Comparison of ENCODE assay signal across 8 cellular contexts in the genomic region with DNA sequence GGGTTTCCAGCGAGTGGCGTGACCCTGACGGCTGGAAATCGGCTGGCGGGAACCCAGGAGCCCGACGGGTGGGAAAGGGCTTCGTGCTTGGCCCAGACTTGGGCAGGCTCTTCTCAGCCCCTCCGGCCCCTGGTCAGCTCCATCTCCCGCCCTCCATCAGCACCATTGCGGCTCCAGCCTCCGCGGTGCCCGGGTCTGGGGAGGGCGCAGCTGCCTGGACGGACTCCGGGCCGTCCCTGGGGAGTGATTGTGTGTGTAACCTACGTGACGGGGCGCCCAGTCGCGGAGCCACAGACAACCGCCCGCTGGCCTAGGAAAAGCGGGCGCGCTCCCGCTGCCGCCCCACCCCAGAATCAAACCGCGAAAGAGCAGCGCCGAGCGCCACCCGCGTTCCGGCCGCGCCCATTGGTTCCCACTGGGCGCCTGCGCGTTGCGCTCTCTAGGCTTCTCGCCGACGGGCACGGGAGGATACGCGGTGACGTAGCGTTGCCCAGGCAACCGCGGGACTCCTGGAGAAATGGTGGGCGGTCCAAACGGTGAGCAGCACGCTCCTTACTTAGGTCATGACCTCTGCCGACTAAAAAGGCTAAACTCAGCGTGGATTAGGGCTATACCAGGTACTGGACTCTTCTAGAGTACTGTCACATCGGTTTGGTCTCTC. TPM values are rescaled to one million over a fixed set of nuclear protein-coding genes. Genes with fewer than 3 reads are reported as not detected.
A peak's percentile ranks its signal among the peaks of the same experiment; 100 is the strongest.
DNase-seq lines count a peak whose midpoint lies in the region; ATAC-seq, FAIRE-seq and TF ChIP-seq lines count a peak whose summit lies in the region.

Gene CFAP20DC, minus strand, starts transcription at position 355 of the 661 bp plus-strand sequence. CDS start 394 bp downstream, outside the sequence.

- H4K20me1 ChIP-seq in H1 (replicated peaks in 1 of 2; ENCODE audit: control insufficient read depth in 1 of 2, insufficient read depth in 2 of 2, low read length in 2 of 2), result no peaks in the 10 kb centered on the region

- TF ChIP-seq POLR2A in H1 (IDR thresholded peaks at IDR 0.05; ENCODE audit: control extremely low read depth in 1 of 2, low read depth in 2 of 2, low read length in 2 of 2), result peak; percentile 73 to 92

- H3K36me3 Mint-ChIP-seq in memory B cell, result no peaks in the 10 kb centered on the region

- DNase-seq in Ammon's horn (ENCODE audit: low spot score) (peak; percentile 80), GM19238 (ENCODE audit: insufficient read length, low spot score) (peak; percentile 74), NCI-H524 treated with DMSO at 0.1 percent for 48 hours (lab: John Stamatoyannopoulos, UW) (peak; percentile 70), H1 (ENCODE audit: low read depth in 1 of 2, low spot score in 2 of 2) (peak; percentile 82 to 85), memory B cell (ENCODE audit: low spot score in 2 of 2) (peak; percentile 77 to 87)
- DNase-seq in activated CD8-positive, alpha-beta memory T cell treated with anti-CD3 and anti-CD28 coated beads for 24 hours, result peak; percentile 90
- peak; percentile 78 for DNase-seq in stimulated activated CD8-positive, alpha-beta memory T cell treated with anti-CD3 and anti-CD28 coated beads, Interleukin-12 subunit alpha, Interleukin-12 subunit beta, amount 100 ng/mL, for 1 hour (ENCODE audit: low read depth)

- no peak within 1 kb of the TSS for H2BK120ac ChIP-seq in H1 (replicated peaks; ENCODE audit: low read depth, low read length)

- peak within 1 kb of the TSS; percentile 89 for H3K27ac Mint-ChIP-seq in memory B cell

- 0 out of 8 replicates have a peak, but pooled peaks cover 0 to 2% (median 0%) of the 10 kb centered on the region in 4 experiments for H3K36me3 ChIP-seq in H1 (ENCODE audit: control insufficient read depth in 2 of 4, insufficient read depth in 4 of 4, low read length in 3 of 4)

- H3K4me3 ChIP-seq in H1 (ENCODE audit: extremely low read depth in 1 of 4, insufficient read depth in 2 of 4, low read depth in 3 of 4, low read length in 4 of 4), result peak within 1 kb of the TSS; percentile 45 to 77 (median 64)

- H2AK5ac ChIP-seq in H1 (ENCODE audit: low read depth, low read length), result no peak within 1 kb of the TSS

- H3K56ac ChIP-seq in H1 (replicated peaks; ENCODE audit: insufficient read length, low read depth, low read length), result peak within 1 kb of the TSS; percentile 14

- peak; percentile 45 for FAIRE-seq in H1 (lab: Jason Lieb, UNC)

- H3K27me3 Mint-ChIP-seq in memory B cell, result no peaks in the 10 kb centered on the region

- no peaks in the 10 kb centered on the region for H3K79me1 ChIP-seq in H1 (ENCODE audit: low read depth, low read length)

- peak within 1 kb of the TSS; percentile 53 for H3K4ac ChIP-seq in H1 (replicated peaks; ENCODE audit: insufficient read length, low read depth, low read length)

- H3K14ac ChIP-seq in H1 (ENCODE audit: insufficient read length), result no peak within 1 kb of the TSS

- H2AFZ ChIP-seq in H1 (ENCODE audit: low read length), result peak within 1 kb of the TSS; percentile 98

- no peaks in the 10 kb centered on the region for H3K9me3 Mint-ChIP-seq in memory B cell

- H3K23ac ChIP-seq in H1 (ENCODE audit: insufficient read length), result no peak within 1 kb of the TSS

- peak within 1 kb of the TSS; percentile 98 for H4K8ac ChIP-seq in H1 (ENCODE audit: extremely low read depth, insufficient read depth, low read length)

- peaks cover 0 to 6% (median 1%) of the 10 kb centered on the region in 4 experiments; a peak in 2 of 7 replicates for H3K4me1 ChIP-seq in H1 (replicated peaks in 1 of 4; ENCODE audit: control insufficient read depth in 3 of 4, insufficient read depth in 4 of 4, low read length in 3 of 4)

- peak within 1 kb of the TSS; percentile 48; the same call in 1 of the 2 replicates for H2BK5ac ChIP-seq in H1 (ENCODE audit: low read depth, low read length)

- H4K5ac ChIP-seq in H1 (ENCODE audit: insufficient read length, low read depth, low read length), result peak within 1 kb of the TSS; percentile 77

- H2BK15ac ChIP-seq in H1 (ENCODE audit: low read length), result no peak within 1 kb of the TSS

- no peak within 1 kb of the TSS; the same call in 1 of the 2 replicates for H2BK12ac ChIP-seq in H1 (ENCODE audit: low read depth, low read length)

- POLR2A ChIA-PET in H1 (lab: Charles Lee; ENCODE audit: partially characterized antibody), result interaction anchor here (0.7 kb wide), 1 partner anchor 12 kb away, joined by 3 read pairs; no protein-coding TSS in a partner anchor

- no peak for TF ChIP-seq EP300 in H1 (IDR thresholded peaks at IDR 0.05; ENCODE audit: borderline replicate concordance in 1 of 2, low read depth in 2 of 2, low read length in 2 of 2)

- peak; percentile 100 for ATAC-seq in HG03432 (IDR thresholded peaks at IDR 0.05; ENCODE audit: unreplicated experiment)
- ATAC-seq in memory B cell (ENCODE audit: low read depth), result peak; percentile 96

- no peak within 1 kb of the TSS for H4K91ac ChIP-seq in H1 (replicated peaks; ENCODE audit: insufficient read length, low read length)

- peak within 1 kb of the TSS in 3 of 4 experiments; percentile 2 to 76 (median 74); a peak in 5 of 7 replicates for H3K9ac ChIP-seq in H1 (replicated peaks in 1 of 4; ENCODE audit: extremely low read depth in 1 of 4, low read depth in 3 of 4, low read length in 3 of 4)

- peak within 1 kb of the TSS; percentile 40; the same call in 1 of the 2 replicates for H3K27ac ChIP-seq in H1 (ENCODE audit: low read depth, low read length)

- H3K9me3 ChIP-seq in H1 (ENCODE audit: insufficient read depth in 2 of 2, low read depth in 1 of 2, low read length in 1 of 2), result no peaks in the 10 kb centered on the region; a peak in 1 of 4 replicates

- WGBS in H1 (ENCODE audit: extremely low coverage in 1 of 2, insufficient coverage in 1 of 2, insufficient read length in 1 of 2, insufficient replicate concordance in 2 of 2, low coverage in 1 of 2, low lambda C conversion rate in 2 of 2, missing lambda C conversion rate in 1 of 2), 2 experiments, result 3% methylated on average over 55 of the region's 60 CpGs; no CpG with 5 or more reads in 1 of the 2 experiments

- peaks cover 0 to 3% (median 0%) of the 10 kb centered on the region in 4 experiments; a peak in 2 of 7 replicates for H3K27me3 ChIP-seq in H1 (replicated peaks in 1 of 4; ENCODE audit: control insufficient read depth in 3 of 4, extremely low read depth in 1 of 4, insufficient read depth in 3 of 4, low read length in 3 of 4)

- CTCF ChIA-PET in H1 (lab: Charles Lee; ENCODE audit: partially characterized antibody), result no interaction called here

- peak within 1 kb of the TSS; percentile 83 for H3K4me3 Mint-ChIP-seq in memory B cell

- H3K79me2 ChIP-seq in H1 (ENCODE audit: control insufficient read depth in 1 of 2, insufficient read depth in 2 of 2, low read length in 2 of 2), result no peaks in the 10 kb centered on the region

- H3K4me1 Mint-ChIP-seq in memory B cell, result peaks cover 3% of the 10 kb centered on the region

- H2BK20ac ChIP-seq in H1 (ENCODE audit: low read length), result no peak within 1 kb of the TSS

- peak within 1 kb of the TSS; percentile 74; the same call in 1 of the 2 replicates for H3K18ac ChIP-seq in H1 (ENCODE audit: extremely low read depth, low read length)

- no peaks in the 10 kb centered on the region; the same call in none of the 2 replicates for H3K23me2 ChIP-seq in H1 (ENCODE audit: low read depth, low read length)

- peak within 1 kb of the TSS; percentile 73 to 78 for H3K4me2 ChIP-seq in H1 (ENCODE audit: insufficient read depth in 1 of 2, low read depth in 2 of 2, low read length in 2 of 2)

- TF ChIP-seq RAD21 in H1 (IDR thresholded peaks at IDR 0.05 in 1 of 2, conservative IDR thresholded peaks at IDR 0.05 in 1 of 2; ENCODE audit: low read depth in 2 of 2, low read length in 2 of 2), result no peak

- no peak for TF ChIP-seq CTCF in H1 (IDR thresholded peaks at IDR 0.05; ENCODE audit: control extremely low read depth in 1 of 3, insufficient read depth in 1 of 3, low read depth in 1 of 3, low read length in 3 of 3)

TF ChIP-seq in H1, 55 proteins besides CTCF, POLR2A, EP300 and RAD21 (continues in another document):
- TF ChIP-seq ATF2 (IDR thresholded peaks at IDR 0.05; ENCODE audit: low read length) (no peak), FOSL1 (IDR thresholded peaks at IDR 0.05; ENCODE audit: insufficient read depth, low read depth, low read length) (no peak), CHD2 (IDR thresholded peaks at IDR 0.05; ENCODE audit: low read length) (peak; percentile 69), SP1 (IDR thresholded peaks at IDR 0.05; ENCODE audit: low read depth, low read length) (no peak), MAX (IDR thresholded peaks at IDR 0.05) (peak; percentile 42; the same call in 1 of the 2 replicates), SAP30 (IDR thresholded peaks at IDR 0.05; ENCODE audit: insufficient read depth, insufficient replicate concordance, low read length) (no peak), NANOG (IDR thresholded peaks at IDR 0.05; ENCODE audit: insufficient read depth, low read depth, low read length, poor library complexity, severe bottlenecking) (no peak), BRCA1 (IDR thresholded peaks at IDR 0.05; ENCODE audit: low read depth, low read length) (no peak), CTBP2 (IDR thresholded peaks at IDR 0.05; ENCODE audit: borderline replicate concordance, insufficient read depth, insufficient read length, low read length) (no peak), JUND (IDR thresholded peaks at IDR 0.05; ENCODE audit: low read length) (peak; percentile 19; the same call in 1 of the 2 replicates)

RNA-seq across cellular contexts. Expression of gene CFAP20DC, which starts in this region (rescaled TPM):
- 2.0 and 2.8 TPM in 2 replicates for total RNA-seq in H1 (2021; fragmentation: NEBNext Ultra II Directional; extraction: Animal tissue kit (Norgen Biotek cat#: 25700))
- 1.7 and 2.2 TPM in 2 replicates for polyA plus RNA-seq in H1 (2011; rRNA removed)
- polyA plus RNA-seq in H1 (2011; cell fraction: cytosol; rRNA removed), result 3.3 TPM
- polyA plus RNA-seq in H1 (2011; cell fraction: nucleus; rRNA removed), result 2.9 TPM
- polyA plus RNA-seq in H1 (2012, experiment 1 of 2), result 1.5 to 2.5 TPM (median 2.0 TPM) in 4 replicates
- polyA plus RNA-seq in H1 (2012, experiment 2 of 2), result 1.4 TPM
- polyA plus RNA-seq in H1 (2013, experiment 1 of 2), result 3.2 TPM
- 2.6 TPM for polyA plus RNA-seq in H1 (2013, experiment 2 of 2)
- polyA minus RNA-seq in H1 (2011; rRNA and poly(A)+ RNA removed), result 3.7 and 5.3 TPM in 2 replicates
- 3.7 TPM for polyA minus RNA-seq in H1 (2011; cell fraction: cytosol; rRNA and poly(A)+ RNA removed)
- 15.8 TPM for polyA minus RNA-seq in H1 (2011; cell fraction: nucleus; rRNA and poly(A)+ RNA removed)

Comparison
In these comparisons a context has a peak if more than half of its experiments do, and no peak if none do; other contexts are left out.
1. Peak in every context shown above with its lines: DNase-seq, ATAC-seq, H3K4me3 ChIP-seq and H3K27ac ChIP-seq.